In genomic region chr12:13198921-13199320, GRCh38 we compare ENCODE assay signal across 10 cellular contexts. TPM values are rescaled to one million over a fixed set of nuclear protein-coding genes. Genes with fewer than 3 reads are reported as not detected.
A peak's percentile ranks its signal among the peaks of the same experiment; 100 is the strongest.
DNase-seq lines count a peak whose midpoint lies in the region; ATAC-seq and TF ChIP-seq lines count a peak whose summit lies in the region.
"Had no signal": no experiment of that assay in that cellular context is flagged by ENCODE, and none has a peak within 500 bp of the region (broad histone marks: within the 10 kb centered on the region; RNA-seq: fewer than 3 reads in every experiment).

No MANE protein-coding gene starts in this region.

- DNase-seq in PC-9, result peak in 1 of 2 experiments; percentile 45
- peak; percentile 87 for DNase-seq in dermis blood vessel endothelial cell
- DNase-seq in upper lobe of left lung, result no peak
- no peak for DNase-seq in caudate nucleus (lab: John Stamatoyannopoulos, UW)
- no peak for DNase-seq in effector memory CD4-positive, alpha-beta T cell
- DNase-seq: activated CD4-positive, alpha-beta T cell treated with anti-CD3 and anti-CD28 coated beads for 4 hours; NCI-H1417 treated with DMSO at 0.1 percent for 48 hours; RPMI8226 had no signal

- POLR2A ChIA-PET in PC-9 (lab: Charles Lee; ENCODE audit: unreplicated experiment), result interaction anchor here (0.5 to 1.5 kb wide), 3 partner anchors 23 to 218 kb away, joined by 3 to 5 read pairs (median 3); no protein-coding TSS in a partner anchor

- H3K4me3 ChIP-seq in PC-9 (peak overlapping the region; percentile 97), mucosa of stomach (ENCODE audit: low read length) (no peak overlapping the region), upper lobe of left lung (peak overlapping the region; percentile 34 to 60 (median 54))
- H3K4me3 ChIP-seq in effector memory CD4-positive, alpha-beta T cell (ENCODE audit: insufficient read depth, low read depth, low read length, poor library complexity, severe bottlenecking), result no peak overlapping the region

- no TSS peak for BruUV-seq in PC-9 (replicated peaks; lab: Mats Ljungman, UMichigan)

- peaks cover 73% of the 10 kb centered on the region for H3K79me2 ChIP-seq in PC-9 (ENCODE audit: low read depth)

- H2AFZ ChIP-seq in PC-9, result no peak overlapping the region

- H3K27ac ChIP-seq in PC-9, result peak overlapping the region; percentile 99
- peak overlapping the region; percentile 85 to 96 (median 92) for H3K27ac ChIP-seq in upper lobe of left lung
- no peak overlapping the region for H3K27ac ChIP-seq in caudate nucleus (ENCODE audit: low read depth, low read length)
- H3K27ac ChIP-seq in effector memory CD4-positive, alpha-beta T cell (ENCODE audit: insufficient read depth, low read length, poor library complexity, severe bottlenecking), result no peak overlapping the region

- H3F3A ChIP-seq in PC-9 (ENCODE audit: insufficient read depth, low read depth), result peaks cover 78% of the 10 kb centered on the region

- H3K27me3 ChIP-seq in PC-9 (ENCODE audit: insufficient read depth, low read depth) (no peaks in the 10 kb centered on the region), mucosa of stomach (ENCODE audit: control insufficient read depth, insufficient read depth, low read length) (no peaks in the 10 kb centered on the region), upper lobe of left lung (no peaks in the 10 kb centered on the region)
- no peaks in the 10 kb centered on the region for H3K27me3 ChIP-seq in effector memory CD4-positive, alpha-beta T cell (replicated peaks; ENCODE audit: control insufficient read depth, insufficient read depth, low read length, poor library complexity, severe bottlenecking)

- WGBS in upper lobe of left lung, 2 donors, result 31 to 49% methylated on average over 5 to 7 of the region's 7 CpGs

- no peaks in the 10 kb centered on the region for H3K9me2 ChIP-seq in PC-9 (ENCODE audit: insufficient read depth)

- peaks cover 31% of the 10 kb centered on the region for H4K20me1 ChIP-seq in PC-9 (ENCODE audit: insufficient read depth)

- TF ChIP-seq POLR2A in upper lobe of left lung (IDR thresholded peaks at IDR 0.05), result no peak

- peak overlapping the region; percentile 30 for H3K9ac ChIP-seq in mucosa of stomach (ENCODE audit: low read length)

- TF ChIP-seq CTCF in PC-9 (conservative IDR thresholded peaks at IDR 0.05), result no peak
- TF ChIP-seq CTCF in upper lobe of left lung (IDR thresholded peaks at IDR 0.05), result no peak

- TF ChIP-seq EP300 in upper lobe of left lung (IDR thresholded peaks at IDR 0.05), result peak in 1 of 4 donors; percentile 4

- intact Hi-C loops in PC-9 (cut with micrococcal nuclease; ENCODE audit: unreplicated experiment), result no loop called here

- no peak for ATAC-seq in upper lobe of left lung (ENCODE audit: low FRiP score in 2 of 2)
- no peak for ATAC-seq in activated CD4-positive, CD25-positive, alpha-beta regulatory T cell treated with anti-CD3 and anti-CD28 coated beads, Interleukin-2, amount 50 U/mL, for 24 hours

- H3K4me2 ChIP-seq in PC-9, result peak overlapping the region; percentile 98

- peaks cover 79% of the 10 kb centered on the region for H3K4me1 ChIP-seq in PC-9 (replicated peaks; ENCODE audit: insufficient read depth)
- H3K4me1 ChIP-seq in mucosa of stomach (ENCODE audit: control insufficient read depth, insufficient read depth, low read length), result peaks cover 32% of the 10 kb centered on the region
- peaks cover 64 to 83% (median 68%) of the 10 kb centered on the region in 4 donors for H3K4me1 ChIP-seq in upper lobe of left lung
- peaks cover 19% of the 10 kb centered on the region for H3K4me1 ChIP-seq in effector memory CD4-positive, alpha-beta T cell (ENCODE audit: control insufficient read depth, insufficient read depth, low read length, poor library complexity, severe bottlenecking)

- CTCF ChIA-PET in PC-9 (lab: Charles Lee), result no interaction called here

- H3K36me3 ChIP-seq in PC-9 (ENCODE audit: low read depth), result peaks cover 63% of the 10 kb centered on the region
- no peaks in the 10 kb centered on the region for H3K36me3 ChIP-seq in mucosa of stomach (ENCODE audit: control insufficient read depth, insufficient read depth, low read length)
- peaks cover 0 to 16% (median 0%) of the 10 kb centered on the region in 4 donors for H3K36me3 ChIP-seq in upper lobe of left lung
- H3K36me3 ChIP-seq in effector memory CD4-positive, alpha-beta T cell (ENCODE audit: control insufficient read depth, insufficient read depth, low read length), result no peaks in the 10 kb centered on the region

- H3K9me3 ChIP-seq in PC-9 (ENCODE audit: insufficient read depth, low read depth) (no peaks in the 10 kb centered on the region), mucosa of stomach (ENCODE audit: control insufficient read depth, low read length) (no peaks in the 10 kb centered on the region), upper lobe of left lung (no peaks in the 10 kb centered on the region)
- H3K9me3 ChIP-seq in effector memory CD4-positive, alpha-beta T cell (ENCODE audit: control insufficient read depth, low read length), result no peaks in the 10 kb centered on the region

RNA-seq across cellular contexts. Expression of gene EMP1, which starts 2.4 kb away (rescaled TPM):
- total RNA-seq in PC-9 (2021), result 542 and 909 TPM in 2 replicates
- total RNA-seq in dermis blood vessel endothelial cell, result 318 and 336 TPM in 2 replicates
- total RNA-seq in upper lobe of left lung, result 100 to 1,000 TPM in 4 of 6 donors, 10 to 100 TPM in 2; 18.9 to 360 (median 165) TPM

Comparison
In these comparisons a context has a peak if more than half of its experiments do, and no peak if none do; other contexts are left out.
1. H3K27ac ChIP-seq: peak in PC-9 (single experiment) and upper lobe of left lung (4 of 4); none in caudate nucleus (single experiment) and effector memory CD4-positive, alpha-beta T cell (single experiment).
2. H3K4me3 ChIP-seq: peak in PC-9 (single experiment) and upper lobe of left lung (4 of 4); none in mucosa of stomach (single experiment) and effector memory CD4-positive, alpha-beta T cell (single experiment).